Comparison of ENCODE assay signal across 8 cellular contexts in the genomic region with DNA sequence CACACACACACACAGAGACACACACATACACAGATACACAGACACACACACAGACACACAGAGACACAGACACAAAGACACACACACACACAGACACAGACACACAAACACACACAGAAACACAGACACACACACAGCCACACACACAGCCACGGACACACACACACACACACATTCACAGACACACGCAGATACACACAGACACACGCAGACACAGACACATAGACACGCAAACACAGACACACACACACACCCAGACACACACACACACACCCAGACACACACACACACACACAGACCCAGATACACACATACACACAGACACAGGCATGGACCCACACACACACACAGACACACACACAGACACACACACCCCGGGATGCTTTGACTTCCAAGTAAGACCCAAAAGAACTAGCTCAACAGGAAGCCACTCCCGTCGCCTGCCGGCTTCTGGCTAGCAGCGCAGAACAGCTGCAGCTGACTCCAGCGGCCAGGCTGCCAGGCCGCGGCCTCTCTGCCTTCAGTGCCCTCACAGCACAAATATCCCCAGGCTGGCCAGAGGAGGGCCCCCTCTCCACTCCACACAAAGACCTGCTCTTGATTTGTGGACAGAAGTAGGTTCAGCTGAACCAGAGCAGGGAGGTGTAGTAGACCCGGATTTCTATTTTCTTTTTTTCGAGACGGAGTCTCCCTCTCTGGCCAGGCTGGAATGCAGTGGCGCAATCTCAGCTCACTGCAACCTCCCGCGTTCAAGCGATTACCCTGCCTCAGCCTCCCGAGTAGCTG. TPM values are rescaled to one million over a fixed set of nuclear protein-coding genes. Genes with fewer than 3 reads are reported as not detected.
A peak's percentile ranks its signal among the peaks of the same experiment; 100 is the strongest.
DNase-seq lines count a peak whose midpoint lies in the region; ATAC-seq and TF ChIP-seq lines count a peak whose summit lies in the region.

No MANE protein-coding gene starts in this region.

- POLR2A ChIA-PET in Caco-2 (lab: Charles Lee): interaction anchor here (0.6 to 1.9 kb wide), 3 partner anchors 31 to 119 kb away, joined by 6 to 19 read pairs (median 10); a partner anchor contains a TSS

- DNase-seq in Caco-2: peak; percentile 80 to 86
- DNase-seq in NCI-H774 (lab: John Stamatoyannopoulos, UW): peak; percentile 53
- peak; percentile 31 to 57 for DNase-seq in activated CD4-positive, alpha-beta T cell treated with anti-CD3 and anti-CD28 coated beads, Interleukin-2, amount 50 U/mL, for 24 hours (ENCODE audit: low read depth in 1 of 2, low spot score in 1 of 2)
- peak; percentile 95 for DNase-seq in ecto neural progenitor cell (ENCODE audit: low spot score)
- peak; percentile 95 to 96 for DNase-seq in lung microvascular endothelial cell (ENCODE audit: low read depth in 2 of 2)
- DNase-seq in stimulated activated CD4-positive, alpha-beta T cell treated with anti-CD3 and anti-CD28 coated beads, Interleukin-4, amount 100 ng/mL, for 4 hours: peak; percentile 57 to 68

- peak; percentile 47 to 52 for TF ChIP-seq CTCF in Caco-2 (IDR thresholded peaks at IDR 0.05; ENCODE audit: insufficient read depth in 1 of 2, low read depth in 1 of 2, low read length in 1 of 2, severe bottlenecking in 1 of 2, unreplicated experiment in 1 of 2)

- H3K4me3 ChIP-seq in Caco-2 (ENCODE audit: low read depth, low read length): no peak overlapping the region

- H3K27me3 ChIP-seq in Caco-2 (replicated peaks; ENCODE audit: control insufficient read depth, insufficient read depth, low read length): no peaks in the 10 kb centered on the region

- peak; percentile 56 for ATAC-seq in HG03159 (IDR thresholded peaks at IDR 0.05; ENCODE audit: unreplicated experiment)
- no peak for ATAC-seq in HG03095 (IDR thresholded peaks at IDR 0.05; ENCODE audit: unreplicated experiment)

- no peaks in the 10 kb centered on the region for H3K36me3 ChIP-seq in Caco-2 (ENCODE audit: control insufficient read depth, insufficient read depth, low read length)

- no peaks in the 10 kb centered on the region for H3K36me3 Mint-ChIP-seq in Caco-2 (ENCODE audit: insufficient read depth, unreplicated experiment)

- H3K9me3 ChIP-seq in Caco-2: no peaks in the 10 kb centered on the region

- CTCF ChIA-PET in Caco-2 (lab: Charles Lee): interaction anchor here (0.6 to 2.2 kb wide), 7 partner anchors 26 to 156 kb away, joined by 3 to 19 read pairs (median 4); a partner anchor contains a TSS

- H3K4me1 ChIP-seq in Caco-2: peaks cover 6% of the 10 kb centered on the region

- no peak overlapping the region for H3K27ac Mint-ChIP-seq in Caco-2 (ENCODE audit: unreplicated experiment)

- no peaks in the 10 kb centered on the region for H3K4me1 Mint-ChIP-seq in Caco-2 (ENCODE audit: low read depth, unreplicated experiment)

- intact Hi-C loops in Caco-2 (cut with micrococcal nuclease; ENCODE audit: unreplicated experiment): loop anchor here (1.0 kb wide), 1 partner anchor 30 kb away; no protein-coding TSS in a partner anchor

- no peak overlapping the region for H3K4me3 Mint-ChIP-seq in Caco-2 (ENCODE audit: unreplicated experiment)

- H3K9me3 Mint-ChIP-seq in Caco-2 (ENCODE audit: unreplicated experiment): no peaks in the 10 kb centered on the region

- BruUV-seq in Caco-2 (replicated peaks; lab: Mats Ljungman, UMichigan): no TSS peak

- H3K27me3 Mint-ChIP-seq in Caco-2 (ENCODE audit: insufficient read depth, unreplicated experiment): no peaks in the 10 kb centered on the region

RNA-seq across cellular contexts. Expression of a gene that starts 6.0 kb away (rescaled TPM):
- total RNA-seq in Caco-2 (2022) (not detected in 2 replicates), lung microvascular endothelial cell (0.65 and 1.4 TPM in 2 replicates)

RNA-seq across cellular contexts. Expression of a gene that starts 9.6 kb away (rescaled TPM):
- total RNA-seq in Caco-2 (2022) (0.86 and 1.0 TPM in 2 replicates), lung microvascular endothelial cell (0.44 and 1.6 TPM in 2 replicates)

RNA-seq across cellular contexts. Expression of a gene that starts 23.2 kb away (rescaled TPM):
- total RNA-seq in Caco-2 (2022) (not detected in 2 replicates), lung microvascular endothelial cell (not detected in 2 replicates)

RNA-seq across cellular contexts. Expression of a gene that starts 30.9 kb away (rescaled TPM):
- total RNA-seq in Caco-2 (2022) (36.5 and 40.1 TPM in 2 replicates), lung microvascular endothelial cell (38.4 and 57.3 TPM in 2 replicates)

RNA-seq across cellular contexts. Expression of a gene that starts 31.2 kb away (rescaled TPM):
- total RNA-seq in Caco-2 (2022) (55.1 and 60.9 TPM in 2 replicates), lung microvascular endothelial cell (13.5 and 23.2 TPM in 2 replicates)

Comparison
In these comparisons a context has a peak if more than half of its experiments do, and no peak if none do; other contexts are left out.
1. DNase-seq: peak in every context shown above with its lines; median percentile 96 in lung microvascular endothelial cell; 95 in ecto neural progenitor cell; 83 in Caco-2; 62 in stimulated activated CD4-positive, alpha-beta T cell treated with anti-CD3 and anti-CD28 coated beads, Interleukin-4, amount 100 ng/mL, for 4 hours; 53 in NCI-H774; 44 in activated CD4-positive, alpha-beta T cell treated with anti-CD3 and anti-CD28 coated beads, Interleukin-2, amount 50 U/mL, for 24 hours.